Comparison of ENCODE assay signal across 22 cellular contexts in genomic region chr15:97940993-97941392, GRCh38.
"Had no signal": no experiment of that assay in that cellular context is flagged by ENCODE, and none has a peak within 500 bp of the region (broad histone marks: within the 10 kb centered on the region; RNA-seq: fewer than 3 reads in every experiment).

No MANE protein-coding gene starts in this region.

- H3K9me3 ChIP-seq: esophagus muscularis mucosa, gastrocnemius medialis, left lung, lower lobe of right lung, mucosa of descending colon had no signal

- FAIRE-seq: colon, endothelial cell of umbilical vein, islet of Langerhans, keratinocyte had no signal

- H3K27ac ChIP-seq: coronary artery, dorsolateral prefrontal cortex, esophagus muscularis mucosa, gastrocnemius medialis, heart right ventricle, left lung, lower lobe of right lung had no signal

- ATAC-seq: gastrocnemius medialis, heart right ventricle, left cardiac atrium, left lung, left ventricle myocardium superior, lower lobe of right lung, mucosa of descending colon had no signal

- DNase-seq: dermis blood vessel endothelial cell; dorsolateral prefrontal cortex; effector CD4-positive, alpha-beta T cell; effector memory CD4-positive, alpha-beta T cell; foreskin melanocyte; gastrocnemius medialis; glutamatergic neuron; head of caudate nucleus; heart right ventricle; hippocampal formation; left cardiac atrium; left lung; left ventricle myocardium superior; lower lobe of right lung; mesenchymal stem cell; mucosa of descending colon had no signal

- H3K4me3 ChIP-seq: coronary artery, dorsolateral prefrontal cortex, esophagus muscularis mucosa, gastrocnemius medialis, heart right ventricle, left lung, lower lobe of right lung, mucosa of descending colon had no signal

- H3K36me3 ChIP-seq: esophagus muscularis mucosa, gastrocnemius medialis, heart right ventricle, left lung, lower lobe of right lung had no signal

- H3K4me1 ChIP-seq: gastrocnemius medialis, heart right ventricle, left lung, lower lobe of right lung had no signal

- H3K27me3 ChIP-seq: esophagus muscularis mucosa, gastrocnemius medialis, left lung had no signal
